In genomic region chr11:119029069-119029339, GRCh38 we compare ENCODE assay signal across 12 cellular contexts. TPM values are rescaled to one million over a fixed set of nuclear protein-coding genes. Genes with fewer than 3 reads are reported as not detected.
DNase-seq lines count a peak whose midpoint lies in the region; ATAC-seq and TF ChIP-seq lines count a peak whose summit lies in the region.
"Had no signal": no experiment of that assay in that cellular context is flagged by ENCODE, and none has a peak within 500 bp of the region (broad histone marks: within the 10 kb centered on the region; RNA-seq: fewer than 3 reads in every experiment).

No MANE protein-coding gene starts in this region.

- H3K27me3 ChIP-seq in DOHH2 (ENCODE audit: control insufficient read depth, low read length) (no peaks in the 10 kb centered on the region), endocrine pancreas (ENCODE audit: control insufficient read depth, insufficient read depth, low read length) (no peaks in the 10 kb centered on the region), trophoblast cell (ENCODE audit: insufficient read depth, low read length) (no peaks in the 10 kb centered on the region), MG63 (no peaks in the 10 kb centered on the region)
- H3K27me3 ChIP-seq: SJCRH30 had no signal

- no peak overlapping the region for H2BK120ac ChIP-seq in trophoblast cell (ENCODE audit: insufficient read depth, low read length, poor library complexity)

- H3K23ac ChIP-seq in trophoblast cell (ENCODE audit: low read length), result no peak overlapping the region

- H3K79me2 ChIP-seq in DOHH2 (ENCODE audit: control insufficient read depth, low read length) (peaks cover 24% of the 10 kb centered on the region), OCI-LY7 (ENCODE audit: insufficient read depth, low read depth, low read length) (no peaks in the 10 kb centered on the region), trophoblast cell (ENCODE audit: control insufficient read depth, insufficient read depth, low read length, poor library complexity) (peaks cover 10% of the 10 kb centered on the region)

- no peaks in the 10 kb centered on the region for H3K9me3 ChIP-seq in DOHH2 (ENCODE audit: control insufficient read depth, insufficient read depth, low read length)
- H3K9me3 ChIP-seq in OCI-LY7 (ENCODE audit: low read length), result no peaks in the 10 kb centered on the region
- H3K9me3 ChIP-seq in endocrine pancreas (ENCODE audit: control insufficient read depth, low read length), result no peaks in the 10 kb centered on the region
- H3K9me3 ChIP-seq in trophoblast cell (ENCODE audit: insufficient read depth, low read depth, low read length), result peaks cover 2% of the 10 kb centered on the region
- no peaks in the 10 kb centered on the region for H3K9me3 ChIP-seq in MG63
- H3K9me3 ChIP-seq: mucosa of descending colon, SJCRH30 had no signal

- H3K4me2 ChIP-seq in DOHH2 (ENCODE audit: low read length) (peak overlapping the region; percentile 64), OCI-LY7 (ENCODE audit: low read length) (peak overlapping the region; percentile 89), trophoblast cell (ENCODE audit: low read length) (peak overlapping the region; percentile 20)

- H3K27ac ChIP-seq in DOHH2 (ENCODE audit: low read depth, low read length) (no peak overlapping the region), OCI-LY7 (ENCODE audit: low read depth, low read length, poor library complexity, severe bottlenecking) (peak overlapping the region; percentile 4), trophoblast cell (ENCODE audit: low read depth, low read length) (no peak overlapping the region)
- H3K27ac ChIP-seq: SJCRH30 had no signal

- peaks cover 5% of the 10 kb centered on the region for H3K79me1 ChIP-seq in trophoblast cell (ENCODE audit: low read length)

- POLR2A ChIA-PET in OCI-LY7 (lab: Charles Lee), result interaction anchor here (0.6 to 1.6 kb wide), 2 partner anchors 27 to 86 kb away, joined by 4 to 5 read pairs; no protein-coding TSS in a partner anchor

- intact Hi-C loops in OCI-LY7 (cut with micrococcal nuclease; ENCODE audit: unreplicated experiment), result no loop called here

- no peak overlapping the region for H2AFZ ChIP-seq in OCI-LY7 (ENCODE audit: low read length)
- no peak overlapping the region for H2AFZ ChIP-seq in trophoblast cell (ENCODE audit: insufficient read depth, low read length, poor library complexity)

- H3K4me1 ChIP-seq in DOHH2 (ENCODE audit: control insufficient read depth, low read length) (peaks cover 18% of the 10 kb centered on the region), OCI-LY7 (ENCODE audit: insufficient read depth, low read length, poor library complexity, severe bottlenecking) (peaks cover 21% of the 10 kb centered on the region), endocrine pancreas (ENCODE audit: control insufficient read depth, insufficient read depth, low read length) (no peaks in the 10 kb centered on the region), trophoblast cell (ENCODE audit: control insufficient read depth in 1 of 2, insufficient read depth in 2 of 2, low read length in 2 of 2) (peaks cover 32 to 43% of the 10 kb centered on the region in 2 experiments)

- no peak overlapping the region for H4K12ac ChIP-seq in trophoblast cell (ENCODE audit: low read depth, low read length)

- BruUV-seq in OCI-LY7 (replicated peaks; lab: Mats Ljungman, UMichigan), result no TSS peak

- H4K8ac ChIP-seq in trophoblast cell (ENCODE audit: low read depth, low read length), result no peak overlapping the region

- H3K18ac ChIP-seq in trophoblast cell (ENCODE audit: low read length), result peak overlapping the region; percentile 4

- H2BK12ac ChIP-seq in trophoblast cell (ENCODE audit: low read length), result no peak overlapping the region

- H3K9me2 ChIP-seq in DOHH2 (replicated peaks; ENCODE audit: control insufficient read depth, low read length) (no peaks in the 10 kb centered on the region), OCI-LY7 (ENCODE audit: insufficient read depth, low read length) (no peaks in the 10 kb centered on the region)

- no peak overlapping the region for H3K14ac ChIP-seq in trophoblast cell (ENCODE audit: low read length)

- H4K20me1 ChIP-seq in DOHH2 (ENCODE audit: control insufficient read depth, insufficient read depth, low read depth, low read length) (no peaks in the 10 kb centered on the region), OCI-LY7 (ENCODE audit: insufficient read depth, low read length) (no peaks in the 10 kb centered on the region)

- H2AK5ac ChIP-seq in trophoblast cell (ENCODE audit: low read length), result peak overlapping the region; percentile 1

- peaks cover 58% of the 10 kb centered on the region for H3K36me3 ChIP-seq in DOHH2 (ENCODE audit: control insufficient read depth, low read length)
- H3K36me3 ChIP-seq in OCI-LY7 (ENCODE audit: insufficient read depth, low read length), result peaks cover 21% of the 10 kb centered on the region
- no peaks in the 10 kb centered on the region for H3K36me3 ChIP-seq in endocrine pancreas (ENCODE audit: control insufficient read depth, insufficient read depth, low read length)
- H3K36me3 ChIP-seq in trophoblast cell (ENCODE audit: control insufficient read depth in 1 of 2, insufficient read depth in 2 of 2, low read length in 2 of 2), result peaks cover 22 to 34% of the 10 kb centered on the region in 2 experiments
- H3K36me3 ChIP-seq in MG63, result peaks cover 5% of the 10 kb centered on the region
- H3K36me3 ChIP-seq: SJCRH30 had no signal

- peak overlapping the region; percentile 58 for H3K9ac ChIP-seq in endocrine pancreas (ENCODE audit: control insufficient read depth, insufficient read depth, low read length)
- H3K9ac ChIP-seq in trophoblast cell (ENCODE audit: low read length), result no peak overlapping the region

- ATAC-seq in HG02678 (IDR thresholded peaks at IDR 0.05; ENCODE audit: unreplicated experiment), result no peak

- no CpG with 5 or more reads among the region's 1 CpG for WGBS in trophoblast cell (ENCODE audit: extremely low coverage, insufficient coverage, insufficient read length)

- H2BK5ac ChIP-seq in trophoblast cell (ENCODE audit: low read depth, low read length, poor library complexity), result no peak overlapping the region

- no peaks in the 10 kb centered on the region; the same call in none of the 2 replicates for H3F3A ChIP-seq in DOHH2 (ENCODE audit: control insufficient read depth, insufficient read depth)

- H3K4me3 ChIP-seq in DOHH2 (ENCODE audit: low read length) (peak overlapping the region; percentile 97), OCI-LY7 (ENCODE audit: low read depth, low read length, poor library complexity, severe bottlenecking) (peak overlapping the region; percentile 80), endocrine pancreas (ENCODE audit: control insufficient read depth, insufficient read depth, low read length) (peak overlapping the region; percentile 45), trophoblast cell (ENCODE audit: low read depth, low read length) (no peak overlapping the region), MG63 (no peak overlapping the region)
- H3K4me3 ChIP-seq: mucosa of descending colon, SJCRH30 had no signal

- in situ Hi-C loops in G401 (cut with HindIII; ENCODE audit: low sequenced_read_pairs), result no loop called here

- CTCF ChIA-PET in OCI-LY7 (lab: Charles Lee; ENCODE audit: unreplicated experiment), result no interaction called here

- no peak for DNase-seq in OCI-LY7 (ENCODE audit: low spot score)
- DNase-seq in trophoblast cell, result no peak
- no peak for DNase-seq in iPS-NIHi7 (ENCODE audit: extremely low spot score)
- no peak for DNase-seq in MG63
- no peak for DNase-seq in G401 (ENCODE audit: low spot score)
- DNase-seq: activated gamma-delta T cell, NCI-H1105, SJCRH30 had no signal

- no peak for TF ChIP-seq CTCF in DOHH2 (IDR thresholded peaks at IDR 0.05; ENCODE audit: low read depth, low read length, poor library complexity, severe bottlenecking)
- TF ChIP-seq CTCF in OCI-LY7 (conservative IDR thresholded peaks at IDR 0.05; ENCODE audit: low read length), result no peak

- H3K4ac ChIP-seq in trophoblast cell (ENCODE audit: low read depth, low read length), result no peak overlapping the region

- H4K91ac ChIP-seq in trophoblast cell (ENCODE audit: low read depth, low read length), result peak overlapping the region; percentile 8

RNA-seq across cellular contexts. Expression of gene SLC37A4, which starts 1.7 kb away (rescaled TPM):
- total RNA-seq in OCI-LY7 (2014; rRNA removed; shearing (Covaris generic)), result 14.5 and 14.8 TPM in 2 replicates
- total RNA-seq in OCI-LY7 (2022), result 16.6 and 20.5 TPM in 2 replicates
- 22.4 and 23.1 TPM in 2 replicates for polyA plus RNA-seq in trophoblast cell (2013)
- total RNA-seq in MG63 (2014; rRNA removed; shearing (Covaris generic); ENCODE audit: low replicate concordance), result 1.2 and 2.6 TPM in 2 replicates
- 9.9 and 15.5 TPM in 2 replicates for total RNA-seq in G401 (2014; rRNA removed; shearing (Covaris generic))

RNA-seq across cellular contexts. Expression of gene TRAPPC4, which starts 10.4 kb away (rescaled TPM):
- total RNA-seq in OCI-LY7 (2014; rRNA removed; shearing (Covaris generic)), result 49.3 and 64.3 TPM in 2 replicates
- 58.0 and 58.5 TPM in 2 replicates for total RNA-seq in OCI-LY7 (2022)
- polyA plus RNA-seq in trophoblast cell (2013), result 64.3 and 64.9 TPM in 2 replicates
- 54.2 and 91.6 TPM in 2 replicates for total RNA-seq in MG63 (2014; rRNA removed; shearing (Covaris generic); ENCODE audit: low replicate concordance)
- 97.7 and 110 TPM in 2 replicates for total RNA-seq in G401 (2014; rRNA removed; shearing (Covaris generic))

RNA-seq across cellular contexts. Expression of gene RPS25, which starts 10.9 kb away (rescaled TPM):
- 1,395 and 1,541 TPM in 2 replicates for total RNA-seq in OCI-LY7 (2014; rRNA removed; shearing (Covaris generic))
- total RNA-seq in OCI-LY7 (2022), result 1,648 and 1,680 TPM in 2 replicates
- 1,849 and 1,855 TPM in 2 replicates for polyA plus RNA-seq in trophoblast cell (2013)
- total RNA-seq in MG63 (2014; rRNA removed; shearing (Covaris generic); ENCODE audit: low replicate concordance), result 1,989 and 2,700 TPM in 2 replicates
- 2,429 and 3,013 TPM in 2 replicates for total RNA-seq in G401 (2014; rRNA removed; shearing (Covaris generic))

RNA-seq across cellular contexts. Expression of gene HYOU1, which starts 28.0 kb away (rescaled TPM):
- 86.6 and 97.6 TPM in 2 replicates for total RNA-seq in OCI-LY7 (2014; rRNA removed; shearing (Covaris generic))
- total RNA-seq in OCI-LY7 (2022), result 112 and 117 TPM in 2 replicates
- 230 and 246 TPM in 2 replicates for polyA plus RNA-seq in trophoblast cell (2013)
- 137 and 228 TPM in 2 replicates for total RNA-seq in MG63 (2014; rRNA removed; shearing (Covaris generic); ENCODE audit: low replicate concordance)
- total RNA-seq in G401 (2014; rRNA removed; shearing (Covaris generic)), result 152 and 205 TPM in 2 replicates

RNA-seq across cellular contexts. Expression of gene CENATAC, which starts 31.1 kb away (rescaled TPM):
- total RNA-seq in OCI-LY7 (2014; rRNA removed; shearing (Covaris generic)), result 47.7 and 49.7 TPM in 2 replicates
- total RNA-seq in OCI-LY7 (2022), result 48.1 and 60.6 TPM in 2 replicates
- 20.6 and 22.3 TPM in 2 replicates for polyA plus RNA-seq in trophoblast cell (2013)
- 3.4 and 12.7 TPM in 2 replicates for total RNA-seq in MG63 (2014; rRNA removed; shearing (Covaris generic); ENCODE audit: low replicate concordance)
- total RNA-seq in G401 (2014; rRNA removed; shearing (Covaris generic)), result 30.4 and 34.0 TPM in 2 replicates

Comparison
In these comparisons a context has a peak if more than half of its experiments do, and no peak if none do; other contexts are left out.
1. H3K4me2 ChIP-seq: peak in every context shown above with its lines; median percentile 89 in OCI-LY7; 64 in DOHH2; 20 in trophoblast cell.
2. H3K4me3 ChIP-seq: peak in DOHH2 (single experiment), OCI-LY7 (single experiment) and endocrine pancreas (single experiment); none in trophoblast cell (single experiment) and MG63 (single experiment).